In genomic region chr2:164560181-164560792, GRCh38 we compare ENCODE assay signal across 8 cellular contexts.
DNase-seq lines count a peak whose midpoint lies in the region; ATAC-seq, FAIRE-seq and TF ChIP-seq lines count a peak whose summit lies in the region.

No MANE protein-coding gene starts in this region.

- dilution Hi-C loops in keratinocyte (cut with MboI; ENCODE audit: extremely low pct_ligation_motif_present, low sequenced_read_pairs), result no loop called here

- TF ChIP-seq CTCF in VCaP (conservative IDR thresholded peaks at IDR 0.05) (peak; percentile 84), keratinocyte (optimal IDR thresholded peaks at IDR 0.05 in 1 of 3, IDR thresholded peaks at IDR 0.05 in 1 of 3, conservative IDR thresholded peaks at IDR 0.05 in 1 of 3; ENCODE audit: extremely low read depth in 1 of 3, insufficient read depth in 2 of 3, low read length in 3 of 3) (peak in 2 of 3 experiments; percentile 49 to 52)

- no peaks in the 10 kb centered on the region for H3K27me3 ChIP-seq in keratinocyte (ENCODE audit: control insufficient read depth, extremely low read depth, insufficient read depth, low read length)

- no peak overlapping the region for H3K4me3 ChIP-seq in keratinocyte (ENCODE audit: control insufficient read depth in 2 of 3, extremely low read depth in 1 of 3, insufficient read depth in 2 of 3, low read depth in 1 of 3, low read length in 3 of 3)

- H3K4me1 ChIP-seq in keratinocyte (ENCODE audit: control insufficient read depth, extremely low read depth, insufficient read depth, low read length), result no peaks in the 10 kb centered on the region

- ATAC-seq in HG03439 (IDR thresholded peaks at IDR 0.05; ENCODE audit: unreplicated experiment), result no peak

- DNase-seq in NCI-H2107 treated with DMSO at 0.1 percent for 48 hours (lab: John Stamatoyannopoulos, UW; ENCODE audit: unreplicated experiment) (peak; percentile 3), NCI-H2107 (lab: John Stamatoyannopoulos, UW) (no peak), HS-5 (ENCODE audit: low read depth) (peak; percentile 19), keratinocyte (ENCODE audit: low read depth, low spot score) (no peak), SHP77 treated with DMSO at 0.1 percent for 48 hours (lab: John Stamatoyannopoulos, UW) (no peak), OCI-M2 (lab: John Stamatoyannopoulos, UW; ENCODE audit: unreplicated experiment) (no peak)

- H3K9me1 ChIP-seq in keratinocyte (ENCODE audit: control insufficient read depth, extremely low read depth, insufficient read depth, low read length), result no peaks in the 10 kb centered on the region

- H3K4me2 ChIP-seq in keratinocyte (ENCODE audit: control insufficient read depth, extremely low read depth, insufficient read depth, low read depth, low read length), result no peak overlapping the region

- H3K36me3 ChIP-seq in keratinocyte (ENCODE audit: control insufficient read depth in 2 of 2, extremely low read depth in 1 of 2, insufficient read depth in 2 of 2, low read length in 2 of 2), result no peaks in the 10 kb centered on the region

- H3K9ac ChIP-seq in keratinocyte (ENCODE audit: control insufficient read depth, extremely low read depth, insufficient read depth, low read length), result no peak overlapping the region

- H4K20me1 ChIP-seq in keratinocyte (ENCODE audit: control insufficient read depth, extremely low read depth, insufficient read depth, low read length), result no peaks in the 10 kb centered on the region

- no peak overlapping the region for H2AFZ ChIP-seq in keratinocyte (ENCODE audit: control insufficient read depth, low read length)

- H3K27ac ChIP-seq in VCaP (no peak overlapping the region), keratinocyte (ENCODE audit: control insufficient read depth, insufficient read depth, low read length) (no peak overlapping the region)

- no peaks in the 10 kb centered on the region for H3K9me3 ChIP-seq in keratinocyte (ENCODE audit: control insufficient read depth, low read depth, low read length)

- peak; percentile 23 for FAIRE-seq in keratinocyte (lab: Jason Lieb, UNC)

- H3K79me2 ChIP-seq in keratinocyte (ENCODE audit: control insufficient read depth, insufficient read depth, low read length), result no peaks in the 10 kb centered on the region

Comparison
In these comparisons a context has a peak if more than half of its experiments do, and no peak if none do; other contexts are left out.
1. DNase-seq: peak in NCI-H2107 treated with DMSO at 0.1 percent for 48 hours (single experiment) and HS-5 (single experiment); none in NCI-H2107 (single experiment), keratinocyte (single experiment), SHP77 treated with DMSO at 0.1 percent for 48 hours (single experiment) and OCI-M2 (single experiment).